9 cellular contexts compared by ENCODE assay signal in genomic region chr12:50506753-50507473, GRCh38. TPM values are rescaled to one million over a fixed set of nuclear protein-coding genes. Genes with fewer than 3 reads are reported as not detected.
DNase-seq lines count a peak whose midpoint lies in the region; ATAC-seq, FAIRE-seq and TF ChIP-seq lines count a peak whose summit lies in the region.
"Had no signal": no experiment of that assay in that cellular context is flagged by ENCODE, and none has a peak within 500 bp of the region (broad histone marks: within the 10 kb centered on the region; RNA-seq: fewer than 3 reads in every experiment).

No MANE protein-coding gene starts in this region.

- intact Hi-C loops in lower leg skin (cut with DNase I; ENCODE audit: low total_unique reads) = loop anchor here (5.0 kb wide), 1 partner anchor 130 kb away; no protein-coding TSS in a partner anchor

- H3K9me3 ChIP-seq in hepatocyte (ENCODE audit: low read depth) (no peaks in the 10 kb centered on the region), small intestine (ENCODE audit: control insufficient read depth, low read depth) (no peaks in the 10 kb centered on the region)

- FAIRE-seq in small intestine (lab: Jason Lieb, UNC) = no peak

- DNase-seq in HFF-Myc (ENCODE audit: extremely low read depth, low read depth) (no peak), hepatocyte (ENCODE audit: low spot score) (no peak), small intestine (peak; percentile 36), lower leg skin (ENCODE audit: low spot score in 2 of 2) (no peak)
- DNase-seq in activated naive CD4-positive, alpha-beta T cell treated with anti-CD3 and anti-CD28 coated beads, Interleukin-2, amount 50 U/mL, for 72 hours (ENCODE audit: low spot score in 2 of 2) = no peak
- no peak for DNase-seq in activated CD4-positive, CD25-positive, alpha-beta regulatory T cell treated with anti-CD3 and anti-CD28 coated beads, Interleukin-2, amount 50 U/mL, for 72 hours
- DNase-seq: NCI-H1048 had no signal

- H3K79me2 ChIP-seq in hepatocyte = peaks cover 68% of the 10 kb centered on the region

- no peak for TF ChIP-seq POLR2A in lower leg skin (IDR thresholded peaks at IDR 0.05)

- peaks cover 6 to 18% of the 10 kb centered on the region in 2 donors for H3K36me3 Mint-ChIP-seq in activated naive CD4-positive, alpha-beta T cell treated with anti-CD3 and anti-CD28 coated beads, Interleukin-2, amount 50 U/mL, for 72 hours

- H3K9me3 Mint-ChIP-seq in activated naive CD4-positive, alpha-beta T cell treated with anti-CD3 and anti-CD28 coated beads, Interleukin-2, amount 50 U/mL, for 72 hours = no peaks in the 10 kb centered on the region

- H3K36me3 ChIP-seq in hepatocyte (replicated peaks; ENCODE audit: insufficient read depth, low read depth) = no peaks in the 10 kb centered on the region
- H3K36me3 ChIP-seq in small intestine (ENCODE audit: control insufficient read depth in 2 of 2, insufficient read depth in 2 of 2, low read length in 2 of 2) = no peaks in the 10 kb centered on the region

- H3K4me3 ChIP-seq in HFF-Myc (replicated peaks; ENCODE audit: low read depth, low read length) = peak overlapping the region; percentile 93
- no peak overlapping the region for H3K4me3 ChIP-seq in hepatocyte
- H3K4me3 ChIP-seq in small intestine (ENCODE audit: low read depth in 1 of 2, low read length in 2 of 2) = peak overlapping the region in 1 of 2 donors; percentile 26
- H3K4me3 ChIP-seq in lower leg skin (ENCODE audit: low read depth, poor library complexity, severe bottlenecking) = no peak overlapping the region

- no peak for ATAC-seq in activated naive CD4-positive, alpha-beta T cell treated with anti-CD3 and anti-CD28 coated beads, Interleukin-2, amount 50 U/mL, for 72 hours
- ATAC-seq in HG02840 (IDR thresholded peaks at IDR 0.05; ENCODE audit: low FRiP score, unreplicated experiment) (no peak), GM19397 (IDR thresholded peaks at IDR 0.05; ENCODE audit: unreplicated experiment) (no peak)

- H3K4me2 ChIP-seq in hepatocyte = peak overlapping the region; percentile 92

- no peaks in the 10 kb centered on the region for H3K27me3 ChIP-seq in hepatocyte
- H3K27me3 ChIP-seq in small intestine (ENCODE audit: control insufficient read depth in 2 of 2, insufficient read depth in 2 of 2, low read length in 2 of 2) = no peaks in the 10 kb centered on the region

- H3K27ac Mint-ChIP-seq in activated naive CD4-positive, alpha-beta T cell treated with anti-CD3 and anti-CD28 coated beads, Interleukin-2, amount 50 U/mL, for 72 hours = peak overlapping the region; percentile 46 to 95

- H3K27ac ChIP-seq in hepatocyte (no peak overlapping the region), small intestine (ENCODE audit: low read depth in 1 of 2, low read length in 1 of 2) (no peak overlapping the region)

- WGBS in hepatocyte (ENCODE audit: low lambda C conversion rate, missing lambda C conversion rate) = 24% methylated on average over 2 of the region's 2 CpGs
- WGBS in small intestine, 3 donors = 6 to 32% (median 8%) methylated on average over 2 of the region's 2 CpGs
- 17 to 21% methylated on average over 2 of the region's 2 CpGs for WGBS in lower leg skin, 2 donors

- TF ChIP-seq CTCF in HFF-Myc (IDR thresholded peaks at IDR 0.05; ENCODE audit: low read depth, low read length, missing control alignments) = no peak
- no peak for TF ChIP-seq CTCF in hepatocyte (IDR thresholded peaks at IDR 0.05; ENCODE audit: poor library complexity)
- no peak for TF ChIP-seq CTCF in lower leg skin (IDR thresholded peaks at IDR 0.05)

- peaks cover 38% of the 10 kb centered on the region for H4K20me1 ChIP-seq in hepatocyte (ENCODE audit: insufficient read depth, poor library complexity, severe bottlenecking)

- H3K9me2 ChIP-seq in hepatocyte (replicated peaks; ENCODE audit: insufficient read depth) = no peaks in the 10 kb centered on the region

- no peak overlapping the region for H2AFZ ChIP-seq in hepatocyte

- H3K4me1 ChIP-seq in hepatocyte (ENCODE audit: insufficient read depth) = peaks cover 43% of the 10 kb centered on the region
- H3K4me1 ChIP-seq in small intestine (ENCODE audit: control insufficient read depth in 2 of 2, insufficient read depth in 1 of 2, low read depth in 1 of 2, low read length in 1 of 2) = peaks cover 5 to 14% of the 10 kb centered on the region in 2 donors

RNA-seq across cellular contexts. Expression of gene DIP2B, which starts 2.1 kb away (rescaled TPM):
- total RNA-seq in activated naive CD4-positive, alpha-beta T cell treated with anti-CD3 and anti-CD28 coated beads, Interleukin-2, amount 50 U/mL, for 72 hours = 10 to 100 TPM; 33.8 to 39.9 TPM
- total RNA-seq in hepatocyte = 31.8 TPM in 2 replicates
- 10.5 and 14.7 TPM in 2 replicates for polyA plus RNA-seq in hepatocyte
- polyA plus RNA-seq in small intestine = 1 to 10 TPM; 6.3 to 7.4 (median 6.5) TPM
- 100 to 1,000 TPM in 1 of 4 donors, 10 to 100 TPM in 3; 56.9 to 104 (median 68.6) TPM for total RNA-seq in lower leg skin
